24 cellular contexts compared by ENCODE assay signal in the genomic region with DNA sequence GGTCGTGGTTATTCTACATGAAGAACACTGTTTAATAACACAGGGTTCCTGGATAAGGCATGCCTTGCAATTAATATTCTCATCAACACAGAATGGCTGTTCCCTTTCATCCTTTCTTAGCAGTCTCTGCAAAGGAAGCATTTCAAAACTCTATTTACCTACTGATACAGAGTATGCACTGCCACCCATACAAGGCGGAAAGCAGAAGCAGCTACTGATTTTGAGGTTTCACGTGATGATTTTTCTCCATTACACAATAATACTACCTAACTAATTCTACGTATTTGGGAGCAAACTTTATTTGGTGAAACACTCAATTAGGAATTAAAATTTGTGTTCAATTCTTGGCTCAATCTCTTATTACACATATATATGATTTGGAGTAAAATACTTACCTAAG. TPM values are rescaled to one million over a fixed set of nuclear protein-coding genes. Genes with fewer than 3 reads are reported as not detected.
"Had no signal": no experiment of that assay in that cellular context is flagged by ENCODE, and none has a peak within 500 bp of the region (broad histone marks: within the 10 kb centered on the region; RNA-seq: fewer than 3 reads in every experiment).

No MANE protein-coding gene starts in this region.

- H3K9me3 ChIP-seq: breast epithelium, esophagus squamous epithelium, gastrocnemius medialis, right lobe of liver, testis had no signal

- H3K36me3 ChIP-seq: breast epithelium, esophagus squamous epithelium, gastrocnemius medialis, right lobe of liver had no signal

- H3K27ac ChIP-seq: breast epithelium, dorsolateral prefrontal cortex, esophagus squamous epithelium, gastrocnemius medialis, right lobe of liver, skin epidermis, testis had no signal

- H3K4me1 ChIP-seq: breast epithelium, gastrocnemius medialis, right lobe of liver, testis had no signal

- DNase-seq: activated CD4-positive, alpha-beta T cell treated with anti-CD3 and anti-CD28 coated beads for 4 hours; activated CD4-positive, alpha-beta T cell treated with anti-CD3 and anti-CD28 coated beads, Interleukin-2, amount 50 U/mL, for 48 hours; activated CD4-positive, CD25-positive, alpha-beta regulatory T cell; activated CD8-positive, alpha-beta memory T cell treated with anti-CD3 and anti-CD28 coated beads, Interleukin-2, amount 50 U/mL, for 48 hours; activated naive CD4-positive, alpha-beta T cell treated with anti-CD3 and anti-CD28 coated beads for 36 hours; activated naive CD8-positive, alpha-beta T cell treated with anti-CD3 and anti-CD28 coated beads, Interleukin-2, amount 10 ng/mL, durations not matched to agents 7 days and 5 days; activated T-cell treated with anti-CD3 and anti-CD28 coated beads, Interleukin-2, amount 50 U/mL, for 4 hours; amniotic stem cell; dorsolateral prefrontal cortex; effector memory CD8-positive, alpha-beta T cell; esophagus squamous epithelium; gastrocnemius medialis; hippocampal formation; left ventricle myocardium superior; occipital lobe; right lobe of liver; stimulated activated CD4-positive, alpha-beta T cell treated with anti-CD3 and anti-CD28 coated beads, Interleukin-2, amount 100 ng/mL, for 24 hours; T-helper 17 cell; testis; trophoblast cell had no signal

- H3K4me3 ChIP-seq: breast epithelium, dorsolateral prefrontal cortex, esophagus squamous epithelium, gastrocnemius medialis, right lobe of liver, skin epidermis, testis had no signal

- H3K27me3 ChIP-seq: breast epithelium, esophagus squamous epithelium, gastrocnemius medialis, right lobe of liver, testis had no signal

- ATAC-seq: activated T-cell treated with anti-CD3 and anti-CD28 coated beads, Interleukin-2, amount 50 U/mL, for 4 hours; effector memory CD8-positive, alpha-beta T cell; gastrocnemius medialis; left ventricle myocardium superior; right lobe of liver; stimulated activated effector memory CD8-positive, alpha-beta T cell treated with anti-CD3 and anti-CD28 coated beads, Interleukin-12 subunit alpha, Interleukin-12 subunit beta, amount 100 ng/mL, for 72 hours; T-helper 17 cell had no signal

- FAIRE-seq: colon had no signal

RNA-seq across cellular contexts. Expression of gene COL1A2, which starts 43.0 kb away (rescaled TPM):
- total RNA-seq: T-helper 17 cell had no signal
